17 cellular contexts compared by ENCODE assay signal in the genomic region with DNA sequence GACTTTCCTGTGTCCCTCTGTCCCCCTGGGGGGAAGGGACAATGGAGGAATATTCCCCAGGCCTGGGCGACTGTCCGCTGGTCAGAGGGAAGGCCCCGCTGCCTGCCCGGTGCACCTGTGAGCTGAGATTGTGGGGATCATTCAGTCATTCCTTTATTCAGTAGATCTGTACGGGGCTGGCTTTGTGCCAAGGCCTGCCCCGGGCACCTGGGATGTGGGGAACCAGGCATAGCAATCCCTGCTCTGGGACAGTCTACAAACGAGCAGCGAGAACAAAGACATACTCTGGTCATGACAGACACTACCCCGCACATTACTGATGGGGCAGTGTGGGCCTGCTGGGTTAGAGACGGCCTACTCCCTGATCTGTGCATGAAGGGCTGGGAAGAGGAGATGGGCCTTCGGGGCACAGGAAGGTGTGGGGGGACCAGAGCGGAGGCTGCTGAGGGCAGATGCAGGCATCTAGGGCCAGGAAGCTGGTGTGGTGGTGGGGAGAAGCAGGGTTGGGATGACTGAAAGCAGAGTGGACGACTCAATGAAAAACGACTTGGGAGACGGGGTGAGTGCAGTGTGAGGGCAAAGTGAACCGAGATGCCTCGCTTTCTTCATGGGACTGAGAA. TPM values are rescaled to one million over a fixed set of nuclear protein-coding genes. Genes with fewer than 3 reads are reported as not detected.
DNase-seq lines count a peak whose midpoint lies in the region; ATAC-seq and TF ChIP-seq lines count a peak whose summit lies in the region.
"Had no signal": no experiment of that assay in that cellular context is flagged by ENCODE, and none has a peak within 500 bp of the region (broad histone marks: within the 10 kb centered on the region; RNA-seq: fewer than 3 reads in every experiment).

No MANE protein-coding gene starts in this region.

- H3K9me3 Mint-ChIP-seq in T-helper 2 cell treated with Interferon-gamma antibody and Interleukin-4, amounts not matched to agents 5 μg/mL and 100 μg/mL, for 36 hours, result no peaks in the 10 kb centered on the region
- no peaks in the 10 kb centered on the region for H3K9me3 Mint-ChIP-seq in neural crest cell
- H3K9me3 Mint-ChIP-seq: activated T-cell treated with anti-CD3 and anti-CD28 coated beads, Interleukin-2, amount 50 U/mL, for 24 hours; T-helper 1 cell treated with Interleukin-12 subunit alpha and Interleukin-12 subunit beta and Interleukin-4 antibody, amounts not matched to agents 30 μg/mL and 1 μg/mL, for 36 hours had no signal

- no peak overlapping the region for H3K9ac ChIP-seq in HCT116 (ENCODE audit: low read length)

- CTCF ChIA-PET in HCT116 (lab: Charles Lee), result interaction anchor here (0.6 to 2.6 kb wide), 15 partner anchors 9 to 493 kb away, joined by 3 to 26 read pairs (median 7); partner anchors contain the start of gene B3GNT6

- H3K4me1 ChIP-seq in HCT116 (ENCODE audit: control insufficient read depth in 1 of 2, insufficient read depth in 2 of 2, low read length in 2 of 2) (peaks cover 3 to 15% of the 10 kb centered on the region in 2 experiments; a peak in 3 of 4 replicates), aorta (ENCODE audit: control insufficient read depth in 1 of 2, insufficient read depth in 2 of 2, low read length in 2 of 2) (no peaks in the 10 kb centered on the region)

- DNase-seq in T-helper 2 cell treated with Interferon-gamma antibody and Interleukin-4, amounts not matched to agents 5 μg/mL and 100 μg/mL, for 36 hours (ENCODE audit: low spot score), result no peak
- DNase-seq in T-helper 2 cell (no peak), HCT116 (ENCODE audit: low read depth, low spot score) (no peak), cerebellum (ENCODE audit: low spot score) (peak; percentile 28), neural crest cell (ENCODE audit: low read depth, low spot score) (no peak), NCI-H2107 treated with DMSO at 0.1 percent for 48 hours (lab: John Stamatoyannopoulos, UW; ENCODE audit: unreplicated experiment) (no peak), ecto neural progenitor cell (ENCODE audit: low spot score) (no peak), aorta (no peak)
- DNase-seq: NCI-H1048 had no signal

- no peak for TF ChIP-seq RAD21 in HCT116 (IDR thresholded peaks at IDR 0.05; ENCODE audit: low read depth)

- RAD21 ChIA-PET in HCT116 (lab: Charles Lee; ENCODE audit: low non-redundant PET in 1 of 2, low total read pairs in 2 of 2, uncharacterized antibody in 2 of 2, unreplicated experiment in 2 of 2), result interaction anchor here in 1 of 2 experiments (1.0 kb wide), 1 partner anchor 79 kb away, joined by 3 read pairs; no protein-coding TSS in a partner anchor

- no peaks in the 10 kb centered on the region for H3K36me3 ChIP-seq in HCT116 (ENCODE audit: control insufficient read depth in 1 of 2, insufficient read depth in 2 of 2, low read length in 2 of 2)
- H3K36me3 ChIP-seq in aorta (ENCODE audit: control insufficient read depth in 1 of 2, insufficient read depth in 2 of 2, low read length in 1 of 2), result no peaks in the 10 kb centered on the region

- POLR2A ChIA-PET in HCT116 (lab: Charles Lee), result no interaction called here

- H3K36me3 Mint-ChIP-seq in T-helper 2 cell treated with Interferon-gamma antibody and Interleukin-4, amounts not matched to agents 5 μg/mL and 100 μg/mL, for 36 hours (ENCODE audit: low read depth), result no peaks in the 10 kb centered on the region
- no peaks in the 10 kb centered on the region for H3K36me3 Mint-ChIP-seq in neural crest cell (ENCODE audit: low read depth)

- H3K4me3 Mint-ChIP-seq in T-helper 2 cell treated with Interferon-gamma antibody and Interleukin-4, amounts not matched to agents 5 μg/mL and 100 μg/mL, for 36 hours, result peak overlapping the region; percentile 38
- H3K4me3 Mint-ChIP-seq in neural crest cell, result peak overlapping the region; percentile 35

- H3K4me3 ChIP-seq in HCT116 (replicated peaks in 1 of 2; ENCODE audit: low read depth in 1 of 2, low read length in 2 of 2), result no peak overlapping the region
- no peak overlapping the region for H3K4me3 ChIP-seq in aorta (ENCODE audit: low read length in 2 of 2)
- H3K4me3 ChIP-seq: GM12878 had no signal

- H3K9me3 ChIP-seq in HCT116 (ENCODE audit: control insufficient read depth in 1 of 2, insufficient read depth in 1 of 2, low read depth in 1 of 2, low read length in 2 of 2) (no peaks in the 10 kb centered on the region), aorta (ENCODE audit: control insufficient read depth, low read length) (no peaks in the 10 kb centered on the region)

- no peak for TF ChIP-seq POLR2A in HCT116 (IDR thresholded peaks at IDR 0.05; ENCODE audit: borderline replicate concordance, extremely low read depth, insufficient read depth, insufficient read length)

- H3K27me3 Mint-ChIP-seq in T-helper 2 cell treated with Interferon-gamma antibody and Interleukin-4, amounts not matched to agents 5 μg/mL and 100 μg/mL, for 36 hours (ENCODE audit: low read depth), result peaks cover 5% of the 10 kb centered on the region
- H3K27me3 Mint-ChIP-seq in neural crest cell (ENCODE audit: low read depth), result no peaks in the 10 kb centered on the region

- H3K27me3 ChIP-seq in HCT116 (ENCODE audit: insufficient read depth, low read length) (no peaks in the 10 kb centered on the region), aorta (ENCODE audit: control insufficient read depth in 1 of 2, insufficient read depth in 2 of 2, low read length in 1 of 2) (no peaks in the 10 kb centered on the region)

- 71 to 75% methylated on average over 17 of the region's 17 CpGs for WGBS in aorta, 2 donors

- TF ChIP-seq CTCF in HCT116 (IDR thresholded peaks at IDR 0.05 in 2 of 3, conservative IDR thresholded peaks at IDR 0.05 in 1 of 3; ENCODE audit: borderline replicate concordance in 1 of 3, insufficient read depth in 1 of 3, low read depth in 2 of 3, low read length in 2 of 3) (no peak), neural crest cell (conservative IDR thresholded peaks at IDR 0.05) (no peak)

- ATAC-seq in HCT116 (no peak), aorta (ENCODE audit: low FRiP score) (no peak)

- H3K4me2 ChIP-seq in HCT116 (ENCODE audit: low read length), result peak overlapping the region; percentile 93

- H4K20me1 ChIP-seq in HCT116 (ENCODE audit: insufficient read depth), result no peaks in the 10 kb centered on the region

- intact Hi-C loops in HCT116 (cut with micrococcal nuclease), result no loop called here
- intact Hi-C loops in aorta (cut with DNase I), result loop anchor here (2.0 to 5.0 kb wide), 3 partner anchors 63 to 423 kb away; no protein-coding TSS in a partner anchor

- H3K27ac Mint-ChIP-seq in T-helper 2 cell treated with Interferon-gamma antibody and Interleukin-4, amounts not matched to agents 5 μg/mL and 100 μg/mL, for 36 hours, result peak overlapping the region; percentile 20
- no peak overlapping the region for H3K27ac Mint-ChIP-seq in neural crest cell (ENCODE audit: unreplicated experiment)
- H3K27ac Mint-ChIP-seq: activated T-cell treated with anti-CD3 and anti-CD28 coated beads, Interleukin-2, amount 50 U/mL, for 24 hours; T-helper 1 cell treated with Interleukin-12 subunit alpha and Interleukin-12 subunit beta and Interleukin-4 antibody, amounts not matched to agents 30 μg/mL and 1 μg/mL, for 36 hours had no signal

- no peaks in the 10 kb centered on the region for H3K79me2 ChIP-seq in HCT116 (ENCODE audit: insufficient read depth, low read length)

- no TSS peak for BruUV-seq in HCT116 (replicated peaks; lab: Mats Ljungman, UMichigan)

- no peak overlapping the region for H2AFZ ChIP-seq in HCT116 (ENCODE audit: low read depth, low read length, poor library complexity, severe bottlenecking)

- H3K27ac ChIP-seq in HCT116 (ENCODE audit: low read depth, low read length) (no peak overlapping the region), aorta (ENCODE audit: low read depth in 1 of 2, low read length in 2 of 2) (no peak overlapping the region)

- no peaks in the 10 kb centered on the region for H3K9me2 ChIP-seq in HCT116 (ENCODE audit: insufficient read depth)

- peaks cover 8% of the 10 kb centered on the region for H3K4me1 Mint-ChIP-seq in T-helper 2 cell treated with Interferon-gamma antibody and Interleukin-4, amounts not matched to agents 5 μg/mL and 100 μg/mL, for 36 hours (ENCODE audit: low read depth)
- peaks cover 31% of the 10 kb centered on the region for H3K4me1 Mint-ChIP-seq in neural crest cell

TF ChIP-seq in HCT116, 20 proteins besides CTCF, POLR2A, EP300 and RAD21 (continues in another document):
- TF ChIP-seq YY1 (IDR thresholded peaks at IDR 0.05; ENCODE audit: extremely low read depth, insufficient replicate concordance, low read depth, low read length) (no peak), POLR2AphosphoS5 (IDR thresholded peaks at IDR 0.05; ENCODE audit: low read depth, low read length) (no peak), EZH2 (IDR thresholded peaks at IDR 0.05) (no peak), SRF (IDR thresholded peaks at IDR 0.05; ENCODE audit: low read depth) (no peak), CEBPB (IDR thresholded peaks at IDR 0.05; ENCODE audit: low read depth) (no peak), TCF7L2 (IDR thresholded peaks at IDR 0.05; ENCODE audit: borderline replicate concordance, extremely low read depth, insufficient read depth, insufficient read length) (no peak), EZH2phosphoT487 (IDR thresholded peaks at IDR 0.05; ENCODE audit: borderline replicate concordance) (no peak)

RNA-seq across cellular contexts. Expression of gene MYO7A, which starts 1.8 kb away (rescaled TPM):
- total RNA-seq in HCT116 (2021; ENCODE audit: unreplicated experiment), result 1.8 TPM
- 2.1 and 2.8 TPM in 2 replicates for polyA plus RNA-seq in HCT116 (2012)
- 3.9 TPM for total RNA-seq in cerebellum
- 2.1 and 2.5 TPM in 2 replicates for total RNA-seq in neural crest cell
- total RNA-seq in aorta, result 10 to 100 TPM; 11.6 to 27.9 TPM
- polyA plus RNA-seq in aorta, result 1 to 10 TPM; 1.9 to 2.1 TPM

RNA-seq across cellular contexts. Expression of gene OMP, which starts 23.6 kb away (rescaled TPM):
- total RNA-seq in HCT116 (2021; ENCODE audit: unreplicated experiment), result not detected
- polyA plus RNA-seq in HCT116 (2012), result 0.38 TPM in 1 of 2 replicates, not detected in the other
- total RNA-seq in cerebellum, result 1.1 TPM
- 1.4 TPM in 1 of 2 replicates, not detected in the other for total RNA-seq in neural crest cell
- 1 to 10 TPM in 1 of 2 donors, not detected in 1; 2.1 TPM for total RNA-seq in aorta
- polyA plus RNA-seq in aorta, result not detected
- total RNA-seq: Daoy, dermis blood vessel endothelial cell, GM12878, lower leg skin, osteoblast, subcutaneous adipose tissue had no signal
- polyA plus RNA-seq: GM12878 had no signal

RNA-seq across cellular contexts. Expression of gene CAPN5, which starts 59.5 kb away (rescaled TPM):
- total RNA-seq in HCT116 (2021; ENCODE audit: unreplicated experiment) (8.6 TPM), cerebellum (9.3 TPM), neural crest cell (25.8 and 26.2 TPM in 2 replicates), aorta (10 to 100 TPM in 1 of 2 donors, 1 to 10 TPM in 1; 6.9 to 22.4 TPM)
- polyA plus RNA-seq in HCT116 (2012), result 8.8 and 9.8 TPM in 2 replicates
- polyA plus RNA-seq in aorta, result 10 to 100 TPM; 10.4 to 11.1 TPM
